ENCODE assay signal across 15 cellular contexts in the genomic region with DNA sequence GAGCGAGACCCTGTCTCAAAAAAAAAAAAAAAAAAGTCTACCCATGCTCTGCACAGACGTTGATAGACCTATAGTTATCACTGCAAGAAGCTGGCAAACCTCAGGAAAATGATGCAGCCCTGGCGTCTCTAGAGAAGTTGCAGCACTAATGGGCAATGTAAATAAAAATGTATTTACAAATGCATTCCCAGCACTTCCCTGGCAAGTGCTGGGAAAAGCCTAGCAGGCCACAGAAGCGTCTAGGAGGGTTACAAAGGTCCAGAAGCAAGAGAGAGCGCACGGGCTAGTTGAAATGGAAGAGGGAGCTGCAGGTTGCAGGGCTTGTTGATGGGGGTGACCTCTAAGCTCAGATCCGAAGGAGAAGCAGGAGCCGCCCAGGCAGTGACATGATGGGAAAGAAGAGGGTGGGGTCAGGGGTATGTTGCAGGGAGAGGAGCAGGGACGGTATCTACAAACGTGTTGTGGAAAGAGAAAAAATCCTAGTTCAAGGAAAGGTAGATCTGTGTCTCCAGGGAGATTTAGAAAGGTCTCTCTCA. TPM values are rescaled to one million over a fixed set of nuclear protein-coding genes. Genes with fewer than 3 reads are reported as not detected.
DNase-seq lines count a peak whose midpoint lies in the region; ATAC-seq and TF ChIP-seq lines count a peak whose summit lies in the region.
"Had no signal": no experiment of that assay in that cellular context is flagged by ENCODE, and none has a peak within 500 bp of the region (broad histone marks: within the 10 kb centered on the region; RNA-seq: fewer than 3 reads in every experiment).

No MANE protein-coding gene starts in this region.

- no peaks in the 10 kb centered on the region for H3K36me3 ChIP-seq in CD4-positive, CD25-positive, alpha-beta regulatory T cell (ENCODE audit: control insufficient read depth, insufficient read depth, low read length)
- H3K36me3 ChIP-seq in GM23338 (ENCODE audit: insufficient read depth) (no peaks in the 10 kb centered on the region), SU-DHL-6 (ENCODE audit: low read length) (no peaks in the 10 kb centered on the region), mesendoderm (ENCODE audit: control insufficient read depth, insufficient read depth, low read length) (no peaks in the 10 kb centered on the region)
- H3K36me3 ChIP-seq: ascending aorta, lower lobe of right lung had no signal

- H2AK5ac ChIP-seq in mesendoderm (ENCODE audit: low read length): no peak overlapping the region

- H3K27me3 ChIP-seq in CD4-positive, CD25-positive, alpha-beta regulatory T cell (ENCODE audit: control insufficient read depth, insufficient read depth, low read length): peaks cover 2% of the 10 kb centered on the region
- H3K27me3 ChIP-seq in GM23338 (ENCODE audit: insufficient read depth): no peaks in the 10 kb centered on the region
- no peaks in the 10 kb centered on the region for H3K27me3 ChIP-seq in SU-DHL-6 (ENCODE audit: low read length)
- no peaks in the 10 kb centered on the region for H3K27me3 ChIP-seq in mesendoderm (ENCODE audit: insufficient read depth, low read length, poor library complexity)
- H3K27me3 ChIP-seq: ascending aorta had no signal

- no peak overlapping the region for H4K8ac ChIP-seq in mesendoderm (ENCODE audit: low read depth, low read length)

- no peak overlapping the region for H3K27ac ChIP-seq in CD4-positive, CD25-positive, alpha-beta regulatory T cell (ENCODE audit: insufficient read depth, low read length, poor library complexity, severe bottlenecking)
- H3K27ac ChIP-seq in GM23338 (ENCODE audit: low read depth) (0 out of 2 replicates have a peak overlapping the region, but pooled peaks have one; percentile 14), SU-DHL-6 (ENCODE audit: low read depth, low read length) (no peak overlapping the region), mesendoderm (ENCODE audit: low read depth, low read length) (no peak overlapping the region)
- H3K27ac ChIP-seq: lower lobe of right lung had no signal

- H3K4me2 ChIP-seq in GM23338 (peak overlapping the region; percentile 79), SU-DHL-6 (ENCODE audit: low read depth, low read length, poor library complexity, severe bottlenecking) (peak overlapping the region; percentile 52), mesendoderm (ENCODE audit: low read length) (no peak overlapping the region)

- no peaks in the 10 kb centered on the region for H3K9me3 Mint-ChIP-seq in CD4-positive, CD25-positive, alpha-beta regulatory T cell
- peaks cover 5% of the 10 kb centered on the region for H3K9me3 Mint-ChIP-seq in GM23338
- H3K9me3 Mint-ChIP-seq in activated T-cell treated with anti-CD3 and anti-CD28 coated beads, Interleukin-2, amount 50 U/mL, for 24 hours: no peaks in the 10 kb centered on the region

- peaks cover 3% of the 10 kb centered on the region for H3K79me1 ChIP-seq in mesendoderm (ENCODE audit: low read length)

- no peaks in the 10 kb centered on the region for H3K9me3 ChIP-seq in CD4-positive, CD25-positive, alpha-beta regulatory T cell (ENCODE audit: control insufficient read depth in 2 of 2, low read length in 2 of 2)
- no peaks in the 10 kb centered on the region for H3K9me3 ChIP-seq in SU-DHL-6 (ENCODE audit: insufficient read depth, low read length)
- H3K9me3 ChIP-seq: ascending aorta, lower lobe of right lung had no signal

- H3K4ac ChIP-seq in mesendoderm (ENCODE audit: low read depth, low read length): no peak overlapping the region

- TF ChIP-seq CTCF in GM23338 (conservative IDR thresholded peaks at IDR 0.05; ENCODE audit: low read depth in 2 of 2) (no peak), SU-DHL-6 (IDR thresholded peaks at IDR 0.05; ENCODE audit: insufficient read depth, low read length, poor library complexity, severe bottlenecking) (no peak)

- DNase-seq in CD4-positive, CD25-positive, alpha-beta regulatory T cell: no peak
- DNase-seq in GM23338 (ENCODE audit: low spot score): peak; percentile 69
- DNase-seq in mesendoderm: peak; percentile 41
- no peak for DNase-seq in activated T-cell treated with anti-CD3 and anti-CD28 coated beads, Interleukin-2, amount 50 U/mL, for 24 hours
- no peak for DNase-seq in globus pallidus (ENCODE audit: low spot score)
- no peak for DNase-seq in T-helper 2 cell
- DNase-seq: activated gamma-delta T cell treated with Interleukin-2 at 50 U/mL for 16 hours; DMS 273 treated with DMSO at 0.1 percent for 48 hours; foreskin melanocyte; lower lobe of right lung; naive thymus-derived CD4-positive, alpha-beta T cell; NCI-H2081 had no signal

- no peaks in the 10 kb centered on the region for H3K9me2 ChIP-seq in GM23338 (ENCODE audit: insufficient read depth)
- no peaks in the 10 kb centered on the region for H3K9me2 ChIP-seq in SU-DHL-6 (replicated peaks; ENCODE audit: insufficient read depth, low read length)

- H2BK5ac ChIP-seq in mesendoderm (ENCODE audit: low read length): no peak overlapping the region

- H3K36me3 Mint-ChIP-seq in CD4-positive, CD25-positive, alpha-beta regulatory T cell: no peaks in the 10 kb centered on the region
- H3K36me3 Mint-ChIP-seq in GM23338 (ENCODE audit: low read depth): peaks cover 3% of the 10 kb centered on the region; the same call in 1 of the 3 replicates
- peaks cover 10% of the 10 kb centered on the region for H3K36me3 Mint-ChIP-seq in activated T-cell treated with anti-CD3 and anti-CD28 coated beads, Interleukin-2, amount 50 U/mL, for 24 hours (ENCODE audit: low read depth)

- H3K27me3 Mint-ChIP-seq in CD4-positive, CD25-positive, alpha-beta regulatory T cell: peaks cover 14% of the 10 kb centered on the region
- peaks cover 16% of the 10 kb centered on the region for H3K27me3 Mint-ChIP-seq in GM23338 (ENCODE audit: insufficient read depth, low read depth, poor library complexity)
- peaks cover 14% of the 10 kb centered on the region for H3K27me3 Mint-ChIP-seq in activated T-cell treated with anti-CD3 and anti-CD28 coated beads, Interleukin-2, amount 50 U/mL, for 24 hours

- H3K4me3 ChIP-seq in CD4-positive, CD25-positive, alpha-beta regulatory T cell (ENCODE audit: low read depth, low read length): no peak overlapping the region
- peak overlapping the region; percentile 50 for H3K4me3 ChIP-seq in GM23338
- H3K4me3 ChIP-seq in SU-DHL-6 (ENCODE audit: insufficient read depth, low read length, poor library complexity, severe bottlenecking): no peak overlapping the region
- no peak overlapping the region for H3K4me3 ChIP-seq in mesendoderm (ENCODE audit: low read length)
- H3K4me3 ChIP-seq: lower lobe of right lung had no signal

- H3K9ac ChIP-seq in SU-DHL-6 (ENCODE audit: low read length): peak overlapping the region; percentile 23; the same call in 1 of the 2 replicates
- H3K9ac ChIP-seq in mesendoderm (ENCODE audit: low read length): no peak overlapping the region

- ATAC-seq in CD4-positive, CD25-positive, alpha-beta regulatory T cell (ENCODE audit: low read depth in 2 of 2): no peak
- ATAC-seq in GM23338: peak; percentile 20
- no peak for ATAC-seq in GM21528 (IDR thresholded peaks at IDR 0.05; ENCODE audit: low FRiP score, unreplicated experiment)
- ATAC-seq: lower lobe of right lung; naive thymus-derived CD4-positive, alpha-beta T cell had no signal

- H3F3A ChIP-seq in GM23338 (replicated peaks; ENCODE audit: low read depth) (peaks cover 7% of the 10 kb centered on the region; the same call in 1 of the 2 replicates), SU-DHL-6 (ENCODE audit: insufficient read depth) (peaks cover 38% of the 10 kb centered on the region)

- H4K5ac ChIP-seq in mesendoderm (ENCODE audit: low read length): no peak overlapping the region

- H3K23ac ChIP-seq in mesendoderm (ENCODE audit: low read length): no peak overlapping the region

- peaks cover 25% of the 10 kb centered on the region for H3K4me1 ChIP-seq in CD4-positive, CD25-positive, alpha-beta regulatory T cell (ENCODE audit: control insufficient read depth, insufficient read depth, low read length, poor library complexity, severe bottlenecking)
- H3K4me1 ChIP-seq in GM23338 (ENCODE audit: insufficient read depth) (peaks cover 17% of the 10 kb centered on the region), mesendoderm (ENCODE audit: control insufficient read depth, low read depth, low read length) (no peaks in the 10 kb centered on the region)

- H2AFZ ChIP-seq in GM23338 (peak overlapping the region; percentile 98), SU-DHL-6 (ENCODE audit: low read depth, low read length, severe bottlenecking) (no peak overlapping the region)

- WGBS in mesendoderm (ENCODE audit: extremely low coverage, insufficient coverage, low lambda C conversion rate): no CpG with 5 or more reads among the region's 10 CpGs

- peaks cover 15 to 40% (median 19%) of the 10 kb centered on the region in 4 donors for H3K4me1 Mint-ChIP-seq in CD4-positive, CD25-positive, alpha-beta regulatory T cell
- H3K4me1 Mint-ChIP-seq in GM23338: peaks cover 24% of the 10 kb centered on the region
- peaks cover 28% of the 10 kb centered on the region for H3K4me1 Mint-ChIP-seq in activated T-cell treated with anti-CD3 and anti-CD28 coated beads, Interleukin-2, amount 50 U/mL, for 24 hours (ENCODE audit: low read depth)

- peaks cover 15% of the 10 kb centered on the region for H3K79me2 ChIP-seq in GM23338 (replicated peaks; ENCODE audit: insufficient read depth)
- peaks cover 22% of the 10 kb centered on the region for H3K79me2 ChIP-seq in SU-DHL-6 (ENCODE audit: insufficient read depth, low read length)
- H3K79me2 ChIP-seq in mesendoderm (ENCODE audit: control insufficient read depth, insufficient read depth, low read length): no peaks in the 10 kb centered on the region

- H3K27ac Mint-ChIP-seq in CD4-positive, CD25-positive, alpha-beta regulatory T cell: peak overlapping the region in 2 of 3 donors; percentile 78 to 90
- H3K27ac Mint-ChIP-seq in GM23338: peak overlapping the region; percentile 36; the same call in 1 of the 2 replicates
- no peak overlapping the region for H3K27ac Mint-ChIP-seq in activated T-cell treated with anti-CD3 and anti-CD28 coated beads, Interleukin-2, amount 50 U/mL, for 24 hours

- H2BK15ac ChIP-seq in mesendoderm (replicated peaks; ENCODE audit: low read depth): no peak overlapping the region

- no peak overlapping the region for H3K18ac ChIP-seq in mesendoderm (ENCODE audit: low read length)

- peak overlapping the region in 3 of 4 donors; percentile 17 to 50 (median 22) for H3K4me3 Mint-ChIP-seq in CD4-positive, CD25-positive, alpha-beta regulatory T cell
- peak overlapping the region; percentile 58 for H3K4me3 Mint-ChIP-seq in GM23338
- H3K4me3 Mint-ChIP-seq in activated T-cell treated with anti-CD3 and anti-CD28 coated beads, Interleukin-2, amount 50 U/mL, for 24 hours: no peak overlapping the region

- peak overlapping the region; percentile 42 for H3K56ac ChIP-seq in mesendoderm (ENCODE audit: low read length)

- H4K20me1 ChIP-seq in GM23338 (replicated peaks; ENCODE audit: insufficient read depth) (no peaks in the 10 kb centered on the region), SU-DHL-6 (ENCODE audit: low read depth, low read length) (no peaks in the 10 kb centered on the region)

- H2BK120ac ChIP-seq in mesendoderm (ENCODE audit: low read depth, low read length): no peak overlapping the region

RNA-seq across cellular contexts. Expression of gene KNL1, which starts 2.7 kb away (rescaled TPM):
- 9.7 TPM for total RNA-seq in CD4-positive, CD25-positive, alpha-beta regulatory T cell
- 1 to 10 TPM in 2 of 4 donors, under 1 TPM in 2; 0.46 to 1.6 (median 1.2) TPM for polyA plus RNA-seq in CD4-positive, CD25-positive, alpha-beta regulatory T cell
- total RNA-seq in GM23338 (2014; rRNA removed; shearing (Covaris generic)): 43.2 and 46.2 TPM in 2 replicates
- polyA plus RNA-seq in GM23338 (2016; fragmentation: Nextera tagmentation; extraction: Ambion mirVana): 16.7 and 18.5 TPM in 2 replicates
- 11.4 TPM for polyA plus RNA-seq in mesendoderm (2013, experiment 1 of 2)
- polyA plus RNA-seq in mesendoderm (2013, experiment 2 of 2): 10.9 TPM
- total RNA-seq: ascending aorta had no signal

RNA-seq across cellular contexts. Expression of gene RPUSD2, which starts 22.3 kb away (rescaled TPM):
- 13.5 TPM for total RNA-seq in CD4-positive, CD25-positive, alpha-beta regulatory T cell
- polyA plus RNA-seq in CD4-positive, CD25-positive, alpha-beta regulatory T cell: 10 to 100 TPM; 21.2 to 27.7 (median 25.6) TPM
- 23.3 and 25.5 TPM in 2 replicates for total RNA-seq in GM23338 (2014; rRNA removed; shearing (Covaris generic))
- polyA plus RNA-seq in GM23338 (2016; fragmentation: Nextera tagmentation; extraction: Ambion mirVana): 21.2 and 22.0 TPM in 2 replicates
- polyA plus RNA-seq in mesendoderm (2013, experiment 1 of 2): 14.7 TPM
- polyA plus RNA-seq in mesendoderm (2013, experiment 2 of 2): 14.1 TPM

RNA-seq across cellular contexts. Expression of gene CCDC32, which starts 26.5 kb away (rescaled TPM):
- total RNA-seq in CD4-positive, CD25-positive, alpha-beta regulatory T cell: 30.6 TPM
- polyA plus RNA-seq in CD4-positive, CD25-positive, alpha-beta regulatory T cell: 10 to 100 TPM; 49.7 to 57.2 (median 53.9) TPM
- total RNA-seq in GM23338 (2014; rRNA removed; shearing (Covaris generic)): 15.4 and 16.9 TPM in 2 replicates
- polyA plus RNA-seq in GM23338 (2016; fragmentation: Nextera tagmentation; extraction: Ambion mirVana): 12.2 and 13.8 TPM in 2 replicates
- 9.6 TPM for polyA plus RNA-seq in mesendoderm (2013, experiment 1 of 2)
- 8.9 TPM for polyA plus RNA-seq in mesendoderm (2013, experiment 2 of 2)

Comparison
In these comparisons a context has a peak if more than half of its experiments do, and no peak if none do; other contexts are left out.
1. DNase-seq: peak in GM23338 (single experiment) and mesendoderm (single experiment); none in CD4-positive, CD25-positive, alpha-beta regulatory T cell (0 of 3), activated T-cell treated with anti-CD3 and anti-CD28 coated beads, Interleukin-2, amount 50 U/mL, for 24 hours (single experiment), globus pallidus (single experiment) and T-helper 2 cell (0 of 5).